ENCODE assay signal across 34 cellular contexts in the genomic region with DNA sequence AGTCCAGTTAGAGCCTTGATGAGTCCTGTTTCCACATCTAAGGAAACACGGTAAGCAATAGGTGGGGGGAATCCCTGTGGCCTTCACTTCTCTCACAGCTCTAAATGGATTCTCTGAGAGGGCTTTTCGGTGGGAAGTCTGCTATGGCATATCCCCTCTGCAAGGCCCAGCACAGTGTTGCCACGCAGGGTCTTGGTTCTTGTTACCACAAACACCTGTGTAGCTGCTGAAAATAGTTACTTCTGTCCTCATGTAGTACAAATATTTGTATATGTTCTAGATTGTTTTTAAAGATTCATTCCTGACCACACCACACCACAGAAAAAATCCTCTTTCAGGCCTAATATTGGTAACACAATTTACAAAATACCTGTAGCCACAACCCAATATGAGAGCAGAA. TPM values are rescaled to one million over a fixed set of nuclear protein-coding genes. Genes with fewer than 3 reads are reported as not detected.
"Had no signal": no experiment of that assay in that cellular context is flagged by ENCODE, and none has a peak within 500 bp of the region (broad histone marks: within the 10 kb centered on the region; RNA-seq: fewer than 3 reads in every experiment).

No MANE protein-coding gene starts in this region.

- H3K4me3 ChIP-seq: adrenal gland, body of pancreas, breast epithelium had no signal

- H3K36me3 ChIP-seq: adrenal gland, brain microvascular endothelial cell, breast epithelium had no signal

- ATAC-seq: activated CD8-positive, alpha-beta T cell treated with anti-CD3 and anti-CD28 coated beads for 36 hours; activated naive CD4-positive, alpha-beta T cell treated with anti-CD3 and anti-CD28 coated beads, Interleukin-2, amount 50 U/mL, for 72 hours; activated T-cell treated with anti-CD3 and anti-CD28 coated beads, Interleukin-2, amount 50 U/mL, for 4 hours; activated T-cell treated with anti-CD3 and anti-CD28 coated beads, Interleukin-2, amount 50 U/mL, for 72 hours; activated T-helper 17 cell treated with anti-CD3 and anti-CD28 coated beads, Interleukin-2, amount 50 U/mL, for 72 hours; body of pancreas had no signal

- DNase-seq: activated B cell treated with CpG ODN at 0.5 μM for 24 hours; activated CD4-positive, alpha-beta memory T cell treated with anti-CD3 and anti-CD28 coated beads for 36 hours; activated CD4-positive, alpha-beta T cell treated with anti-CD3 and anti-CD28 coated beads for 4 hours; activated CD4-positive, alpha-beta T cell treated with anti-CD3 and anti-CD28 coated beads, Interleukin-2, amount 10 ng/mL, durations not matched to agents 24 days and 14 days; activated CD4-positive, alpha-beta T cell treated with anti-CD3 and anti-CD28 coated beads, Interleukin-2, amount 50 U/mL, for 1 hour; activated CD4-positive, alpha-beta T cell treated with anti-CD3 and anti-CD28 coated beads, Interleukin-2, amount 50 U/mL, for 4 hours; activated CD4-positive, CD25-positive, alpha-beta regulatory T cell treated with anti-CD3 and anti-CD28 coated beads, Interleukin-2, amount 50 U/mL, for 72 hours; activated CD8-positive, alpha-beta memory T cell treated with anti-CD3 and anti-CD28 coated beads, Interleukin-2, amount 50 U/mL, for 4 hours; activated CD8-positive, alpha-beta T cell treated with anti-CD3 and anti-CD28 coated beads for 36 hours; activated effector memory CD4-positive, alpha-beta T cell treated with anti-CD3 and anti-CD28 coated beads, Interleukin-2, amount 50 U/mL, for 16 hours; activated gamma-delta T cell treated with Interleukin-2 at 50 U/mL for 16 hours; activated naive CD4-positive, alpha-beta T cell; activated naive CD4-positive, alpha-beta T cell treated with anti-CD3 and anti-CD28 coated beads for 36 hours; activated naive CD4-positive, alpha-beta T cell treated with anti-CD3 and anti-CD28 coated beads, Interleukin-2, amount 50 U/mL, for 16 hours; activated naive CD8-positive, alpha-beta T cell treated with anti-CD3 and anti-CD28 coated beads for 36 hours; activated T-cell treated with anti-CD3 and anti-CD28 coated beads for 4 hours; activated T-cell treated with anti-CD3 and anti-CD28 coated beads, Interleukin-2, amount 50 U/mL, for 1 hour; activated T-cell treated with anti-CD3 and anti-CD28 coated beads, Interleukin-2, amount 50 U/mL, for 4 hours; activated T-cell treated with anti-CD3 and anti-CD28 coated beads, Interleukin-2, amount 50 U/mL, for 72 hours; adrenal gland; amniotic stem cell; aorta; body of pancreas; brain microvascular endothelial cell; central memory CD4-positive, alpha-beta T cell; T-helper 1 cell; T-helper 2 cell; T-helper 9 cell had no signal

- H3K9me3 ChIP-seq: adrenal gland, body of pancreas had no signal

- H3K27ac ChIP-seq: adrenal gland, body of pancreas, brain microvascular endothelial cell, breast epithelium, VCaP had no signal

RNA-seq across cellular contexts. Expression of gene ACTA1, which starts 5.6 kb away (rescaled TPM):
- total RNA-seq: activated CD4-positive, alpha-beta memory T cell treated with anti-CD3 and anti-CD28 coated beads for 36 hours; activated CD4-positive, alpha-beta T cell treated with anti-CD3 and anti-CD28 coated beads, Interleukin-2, amount 10 ng/mL, durations not matched to agents 24 days and 14 days; activated CD8-positive, alpha-beta memory T cell treated with anti-CD3 and anti-CD28 coated beads for 36 hours; activated CD8-positive, alpha-beta T cell treated with anti-CD3 and anti-CD28 coated beads for 36 hours; activated naive CD4-positive, alpha-beta T cell treated with anti-CD3 and anti-CD28 coated beads for 36 hours; activated naive CD4-positive, alpha-beta T cell treated with anti-CD3 and anti-CD28 coated beads, Interleukin-2, amount 50 U/mL, for 72 hours; activated naive CD8-positive, alpha-beta T cell treated with anti-CD3 and anti-CD28 coated beads for 36 hours; activated T-cell treated with anti-CD3 and anti-CD28 coated beads, Interleukin-2, amount 50 U/mL, for 4 hours; activated T-cell treated with anti-CD3 and anti-CD28 coated beads, Interleukin-2, amount 50 U/mL, for 72 hours; activated T-helper 1 cell treated with anti-CD3 and anti-CD28 coated beads, Interleukin-12 subunit alpha, Interleukin-12 subunit beta, Interleukin-2, Interleukin-4 antibody, amounts not matched to agents 30 ng/mL and 10 ng/mL and 1 ng/mL, durations not matched to agents 14 hours and 24 hours and 36 hours; activated T-helper 17 cell treated with anti-CD3 and anti-CD28 coated beads, Interleukin-2, amount 50 U/mL, for 72 hours had no signal
